Comparison of ENCODE assay signal across 8 cellular contexts in the genomic region with DNA sequence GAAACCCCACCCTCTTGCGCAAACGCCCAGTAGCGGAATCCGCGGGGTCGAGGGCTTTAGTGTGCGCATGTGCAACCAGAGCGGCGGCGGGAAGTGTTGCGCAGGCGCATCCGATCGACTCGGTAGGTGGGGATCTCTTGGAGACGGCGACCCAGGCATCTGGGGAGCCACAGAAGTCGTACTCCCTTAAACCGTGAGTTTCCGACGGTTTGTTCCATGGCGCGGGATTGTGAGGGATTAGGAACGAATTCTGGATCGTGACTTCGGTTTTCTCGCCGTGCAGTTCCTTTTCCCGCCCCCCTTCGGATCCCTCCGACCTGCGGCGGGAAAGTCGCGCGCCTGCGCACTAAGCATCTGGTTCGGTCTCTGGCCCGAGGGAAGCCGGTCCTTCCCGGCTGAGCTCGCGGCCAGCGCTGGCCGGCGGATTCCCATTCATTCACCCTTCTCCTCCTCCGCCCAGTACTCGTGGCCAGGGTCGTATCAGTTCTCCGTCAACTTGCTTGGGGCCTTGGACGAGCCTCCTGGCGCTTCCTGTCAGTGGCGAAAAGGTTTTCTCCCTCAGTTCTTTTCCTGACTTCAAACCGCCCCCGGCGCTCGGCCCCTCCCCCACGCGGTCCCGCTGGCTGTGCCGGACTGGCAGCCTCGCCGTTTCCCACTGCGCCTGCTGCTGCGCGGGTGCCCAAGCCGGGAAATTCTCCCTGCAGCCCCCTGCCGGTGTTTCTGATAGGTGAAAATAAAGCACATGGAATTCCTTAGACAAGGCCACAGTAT. TPM values are rescaled to one million over a fixed set of nuclear protein-coding genes. Genes with fewer than 3 reads are reported as not detected.
DNase-seq lines count a peak whose midpoint lies in the region; TF ChIP-seq lines count a peak whose summit lies in the region.

Gene CDC7, plus strand, starts transcription at position 96 of the 771 bp plus-strand sequence. CDS start 866 bp downstream, outside the sequence.

- no peaks in the 10 kb centered on the region for H3K9me2 ChIP-seq in Loucy (replicated peaks; ENCODE audit: low read depth, low read length)

- H3K9me3 ChIP-seq in Loucy (ENCODE audit: insufficient read depth, low read depth, low read length) (no peaks in the 10 kb centered on the region), neuron (ENCODE audit: low read length) (no peaks in the 10 kb centered on the region), subcutaneous abdominal adipose tissue (ENCODE audit: control insufficient read depth in 5 of 5, low read length in 5 of 5) (no peaks in the 10 kb centered on the region)

- H3F3A ChIP-seq in Loucy (ENCODE audit: low read depth) = no peaks in the 10 kb centered on the region

- H3K36me3 ChIP-seq in H7 (replicated peaks; ENCODE audit: control insufficient read depth, insufficient read depth, low read length) = no peaks in the 10 kb centered on the region
- no peaks in the 10 kb centered on the region for H3K36me3 ChIP-seq in Loucy (ENCODE audit: insufficient read depth, low read length)
- no peaks in the 10 kb centered on the region for H3K36me3 ChIP-seq in neuron (ENCODE audit: insufficient read depth, low read length)
- H3K36me3 ChIP-seq in subcutaneous abdominal adipose tissue (ENCODE audit: control insufficient read depth in 5 of 5, insufficient read depth in 5 of 5, low read length in 5 of 5) = no peaks in the 10 kb centered on the region

- peaks cover 40% of the 10 kb centered on the region for H4K20me1 ChIP-seq in Loucy (ENCODE audit: insufficient read depth, low read length, poor library complexity, severe bottlenecking)

- peak within 1 kb of the TSS; percentile 72 for H3K4me2 ChIP-seq in Loucy (ENCODE audit: low read depth, low read length, poor library complexity, severe bottlenecking)

- H3K27me3 ChIP-seq in H7 (ENCODE audit: control insufficient read depth, insufficient read depth, low read length) (no peaks in the 10 kb centered on the region; the same call in none of the 2 replicates), Loucy (ENCODE audit: insufficient read depth, low read length, poor library complexity, severe bottlenecking) (no peaks in the 10 kb centered on the region), neuron (ENCODE audit: insufficient read depth, low read length) (no peaks in the 10 kb centered on the region), subcutaneous abdominal adipose tissue (ENCODE audit: control insufficient read depth in 5 of 5, insufficient read depth in 4 of 5, low read length in 5 of 5) (no peaks in the 10 kb centered on the region)

- H2AFZ ChIP-seq in Loucy (ENCODE audit: low read length) (peak within 1 kb of the TSS; percentile 95), neuron (ENCODE audit: low read depth, low read length) (peak within 1 kb of the TSS; percentile 81)

- H3K4me3 ChIP-seq in H7 (ENCODE audit: insufficient read depth, low read depth, low read length) (peak within 1 kb of the TSS; percentile 88), Loucy (ENCODE audit: low read length, poor library complexity, severe bottlenecking) (peak within 1 kb of the TSS; percentile 84), neuron (ENCODE audit: low read length) (peak within 1 kb of the TSS; percentile 58), subcutaneous abdominal adipose tissue (ENCODE audit: low read depth in 1 of 5, low read length in 5 of 5) (peak within 1 kb of the TSS; percentile 81 to 94 (median 86))

- peaks cover 50% of the 10 kb centered on the region for H3K4me1 ChIP-seq in Loucy (ENCODE audit: insufficient read depth, low read length, poor library complexity, severe bottlenecking)
- H3K4me1 ChIP-seq in neuron (ENCODE audit: insufficient read depth, low read length) = peaks cover 23% of the 10 kb centered on the region
- H3K4me1 ChIP-seq in subcutaneous abdominal adipose tissue (ENCODE audit: control insufficient read depth in 5 of 5, insufficient read depth in 5 of 5, low read length in 5 of 5) = peaks cover 0 to 20% (median 13%) of the 10 kb centered on the region in 5 donors

- peaks cover 49% of the 10 kb centered on the region for H3K79me2 ChIP-seq in Loucy (ENCODE audit: insufficient read depth, low read length)

- peak; percentile 88 for DNase-seq in GDM1 (lab: John Stamatoyannopoulos, UW)
- DNase-seq in H7 = peak; percentile 86
- DNase-seq in SHP77 (lab: John Stamatoyannopoulos, UW) = peak; percentile 82 to 88
- peak; percentile 81 for DNase-seq in activated gamma-delta T cell treated with Interleukin-2 at 50 U/mL for 16 hours
- peak; percentile 84 for DNase-seq in foreskin melanocyte

- H3K9ac ChIP-seq in Loucy (ENCODE audit: low read depth, low read length, poor library complexity, severe bottlenecking) (peak within 1 kb of the TSS; percentile 76), subcutaneous abdominal adipose tissue (ENCODE audit: low read length in 5 of 5) (peak within 1 kb of the TSS; percentile 50 to 93 (median 85))

- TF ChIP-seq CTCF in Loucy (conservative IDR thresholded peaks at IDR 0.05; ENCODE audit: low read length) = peak; percentile 59

- peak within 1 kb of the TSS; percentile 92 for H3K27ac ChIP-seq in subcutaneous abdominal adipose tissue (ENCODE audit: low read depth, low read length)

RNA-seq across cellular contexts. Expression of gene CDC7, which starts in this region (rescaled TPM):
- total RNA-seq in H7 (2014; rRNA removed; shearing (Covaris generic)) = 59.0 and 74.2 TPM in 2 replicates

Comparison
In these comparisons a context has a peak if more than half of its experiments do, and no peak if none do; other contexts are left out.
1. Peak in every context shown above with its lines: DNase-seq, H3K4me3 ChIP-seq and H3K27ac ChIP-seq.